In genomic region chr11:42593426-42593825, GRCh38 we compare ENCODE assay signal across 18 cellular contexts.
"Had no signal": no experiment of that assay in that cellular context is flagged by ENCODE, and none has a peak within 500 bp of the region (broad histone marks: within the 10 kb centered on the region; RNA-seq: fewer than 3 reads in every experiment).

No MANE protein-coding gene starts in this region.

- H3K4me1 Mint-ChIP-seq: naive thymus-derived CD4-positive, alpha-beta T cell; stimulated activated effector memory CD8-positive, alpha-beta T cell treated with anti-CD3 and anti-CD28 coated beads, Interleukin-12 subunit alpha, Interleukin-12 subunit beta, amount 100 ng/mL, for 72 hours had no signal

- H3K9me3 Mint-ChIP-seq: mesothelial cell of epicardium, nephron progenitor cell, type B pancreatic cell had no signal

- H3K27ac Mint-ChIP-seq: mesothelial cell of epicardium; naive thymus-derived CD4-positive, alpha-beta T cell; nephron progenitor cell; stimulated activated effector memory CD8-positive, alpha-beta T cell treated with anti-CD3 and anti-CD28 coated beads, Interleukin-12 subunit alpha, Interleukin-12 subunit beta, amount 100 ng/mL, for 72 hours; type B pancreatic cell had no signal

- ATAC-seq: left lobe of liver; naive thymus-derived CD4-positive, alpha-beta T cell; right cardiac atrium; stimulated activated effector memory CD8-positive, alpha-beta T cell treated with anti-CD3 and anti-CD28 coated beads, Interleukin-12 subunit alpha, Interleukin-12 subunit beta, amount 100 ng/mL, for 72 hours had no signal

- H3K4me3 Mint-ChIP-seq: mesothelial cell of epicardium; naive thymus-derived CD4-positive, alpha-beta T cell; nephron progenitor cell; stimulated activated effector memory CD8-positive, alpha-beta T cell treated with anti-CD3 and anti-CD28 coated beads, Interleukin-12 subunit alpha, Interleukin-12 subunit beta, amount 100 ng/mL, for 72 hours; type B pancreatic cell had no signal

- H3K27me3 Mint-ChIP-seq: naive thymus-derived CD4-positive, alpha-beta T cell; type B pancreatic cell had no signal

- H3K36me3 Mint-ChIP-seq: mesothelial cell of epicardium; naive thymus-derived CD4-positive, alpha-beta T cell; stimulated activated effector memory CD8-positive, alpha-beta T cell treated with anti-CD3 and anti-CD28 coated beads, Interleukin-12 subunit alpha, Interleukin-12 subunit beta, amount 100 ng/mL, for 72 hours; type B pancreatic cell had no signal

- DNase-seq: central memory CD4-positive, alpha-beta T cell; effector CD4-positive, alpha-beta T cell; kidney; mesenchymal stem cell; naive thymus-derived CD4-positive, alpha-beta T cell; nephron progenitor cell; right cardiac atrium; sigmoid colon; stimulated activated CD4-positive, alpha-beta T cell treated with anti-CD3 and anti-CD28 coated beads, Interleukin-2, amount 100 ng/mL, for 24 hours; stimulated activated CD4-positive, alpha-beta T cell treated with anti-CD3 and anti-CD28 coated beads, Interleukin-4, amount 100 ng/mL, for 24 hours; stimulated activated naive CD4-positive, alpha-beta T cell treated with Interleukin-2 at 50 U/mL for 16 hours; stomach; testis; tibial artery had no signal
